ENCODE assay signal across 2 cellular contexts in genomic region chr1:203649551-203650011, GRCh38.
TF ChIP-seq lines count a peak whose summit lies in the region.

No MANE protein-coding gene starts in this region.

TF ChIP-seq in GM23338, 12 proteins besides CTCF, POLR2A, EP300 and RAD21 (continued from another document):
- TF ChIP-seq ZNF462 (CRISPR knock-in tag; IDR thresholded peaks at IDR 0.05) (no peak), NANOG (IDR thresholded peaks at IDR 0.05; ENCODE audit: borderline replicate concordance) (no peak), POLR2AphosphoS5 (IDR thresholded peaks at IDR 0.05; ENCODE audit: low read depth) (no peak), REST (IDR thresholded peaks at IDR 0.05; ENCODE audit: unreplicated experiment) (no peak), EZH2 (IDR thresholded peaks at IDR 0.05; ENCODE audit: low read depth, unreplicated experiment) (no peak), STAT1 (IDR thresholded peaks at IDR 0.05; ENCODE audit: unreplicated experiment) (no peak), JUNB (IDR thresholded peaks at IDR 0.05; ENCODE audit: unreplicated experiment) (no peak), CREB1 (CRISPR knock-in tag; IDR thresholded peaks at IDR 0.05; ENCODE audit: low read depth) (no peak), ZNF114 (CRISPR knock-in tag; IDR thresholded peaks at IDR 0.05) (no peak), ZNF331 (CRISPR knock-in tag; IDR thresholded peaks at IDR 0.05; ENCODE audit: low read depth) (no peak), ETS1 (IDR thresholded peaks at IDR 0.05) (no peak)

TF ChIP-seq in SK-N-SH, 30 proteins besides CTCF, POLR2A, EP300 and RAD21 (continued from another document):
- TF ChIP-seq ZBTB33 (IDR thresholded peaks at IDR 0.05; ENCODE audit: borderline replicate concordance, low read depth) (no peak), GABPA (IDR thresholded peaks at IDR 0.05; ENCODE audit: low read depth) (no peak), NFIC (IDR thresholded peaks at IDR 0.05; ENCODE audit: borderline replicate concordance) (no peak), MXI1 (IDR thresholded peaks at IDR 0.05; ENCODE audit: low read depth, low read length) (no peak), SMC3 (IDR thresholded peaks at IDR 0.05; ENCODE audit: low read depth, low read length) (no peak), JUND (IDR thresholded peaks at IDR 0.05) (no peak), ELF1 (IDR thresholded peaks at IDR 0.05) (no peak), MAX (IDR thresholded peaks at IDR 0.05; ENCODE audit: low read depth) (no peak), GATA2 (CRISPR knock-in tag; IDR thresholded peaks at IDR 0.05) (no peak)
